Comparison of ENCODE assay signal across 8 cellular contexts in the genomic region with DNA sequence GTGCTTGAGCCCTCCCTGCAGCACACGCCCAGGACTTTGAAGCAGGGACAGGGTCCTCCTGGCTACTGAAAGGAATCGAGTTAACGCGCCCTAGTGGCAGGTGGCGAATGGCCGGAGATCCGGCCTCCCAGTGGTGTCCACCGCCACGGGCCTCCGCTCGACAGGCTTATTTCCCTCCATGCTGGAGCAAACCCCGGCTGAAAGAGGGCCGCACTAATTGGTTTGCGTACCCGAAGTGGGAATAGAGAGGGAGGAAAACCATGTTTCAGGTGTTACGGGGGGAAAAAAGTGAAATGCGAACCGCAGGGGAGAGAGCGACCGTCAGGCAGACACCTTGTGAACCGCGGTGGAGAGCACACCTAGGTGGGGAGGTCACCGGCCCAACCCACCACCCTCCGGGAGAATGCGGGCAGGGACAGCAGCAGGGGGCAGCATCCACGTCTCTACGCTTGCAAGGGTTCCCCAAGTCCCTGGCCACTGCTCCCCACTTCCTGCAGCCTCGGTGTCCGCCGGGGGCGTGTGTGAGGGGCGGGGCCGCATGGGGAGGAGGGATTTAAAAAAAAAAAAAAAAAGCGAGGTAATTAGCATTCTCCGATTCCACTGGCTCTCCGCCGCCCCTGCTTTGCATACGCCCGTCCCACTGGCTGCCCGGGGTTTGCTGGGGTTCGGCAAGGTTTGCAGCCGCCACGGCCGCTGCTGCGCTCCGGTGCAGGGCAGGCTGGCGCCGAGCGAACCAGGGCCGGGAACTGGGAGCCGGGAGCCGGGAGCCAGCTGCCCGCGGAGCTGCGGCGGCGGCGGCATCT.
DNase-seq lines count a peak whose midpoint lies in the region; ATAC-seq, FAIRE-seq and TF ChIP-seq lines count a peak whose summit lies in the region.

No MANE protein-coding gene starts in this region.

- TF ChIP-seq CTCF in keratinocyte (optimal IDR thresholded peaks at IDR 0.05 in 1 of 3, IDR thresholded peaks at IDR 0.05 in 1 of 3, conservative IDR thresholded peaks at IDR 0.05 in 1 of 3; ENCODE audit: extremely low read depth in 1 of 3, insufficient read depth in 2 of 3, low read length in 3 of 3): peak in 2 of 3 experiments; percentile 22 to 65

- dilution Hi-C loops in keratinocyte (cut with MboI; ENCODE audit: extremely low pct_ligation_motif_present, low sequenced_read_pairs): no loop called here

- H3K4me3 ChIP-seq in keratinocyte (ENCODE audit: control insufficient read depth in 2 of 3, extremely low read depth in 1 of 3, insufficient read depth in 2 of 3, low read depth in 1 of 3, low read length in 3 of 3): peak overlapping the region; percentile 56 to 84 (median 77)

- H3K27me3 ChIP-seq in keratinocyte (ENCODE audit: control insufficient read depth, extremely low read depth, insufficient read depth, low read length): peaks cover 5% of the 10 kb centered on the region

- H3K27ac ChIP-seq in keratinocyte (ENCODE audit: control insufficient read depth, insufficient read depth, low read length): peak overlapping the region; percentile 40

- peak overlapping the region; percentile 91 for H3K4me2 ChIP-seq in keratinocyte (ENCODE audit: control insufficient read depth, extremely low read depth, insufficient read depth, low read depth, low read length)

- no peaks in the 10 kb centered on the region for H3K36me3 ChIP-seq in keratinocyte (ENCODE audit: control insufficient read depth in 2 of 2, extremely low read depth in 1 of 2, insufficient read depth in 2 of 2, low read length in 2 of 2)

- peak overlapping the region; percentile 81 for H3K9ac ChIP-seq in keratinocyte (ENCODE audit: control insufficient read depth, extremely low read depth, insufficient read depth, low read length)

- DNase-seq in NCI-H1930 (lab: John Stamatoyannopoulos, UW): peak; percentile 78 to 81
- DNase-seq in central memory CD4-positive, alpha-beta T cell: peak; percentile 82
- no peak for DNase-seq in keratinocyte (ENCODE audit: low read depth, low spot score)
- peak; percentile 64 to 68 for DNase-seq in stimulated activated CD4-positive, alpha-beta T cell treated with anti-CD3 and anti-CD28 coated beads, Interleukin-15, amount 100 ng/mL, for 1 hour (ENCODE audit: low read depth in 1 of 2, low spot score in 1 of 2)

- H3K9me1 ChIP-seq in keratinocyte (ENCODE audit: control insufficient read depth, extremely low read depth, insufficient read depth, low read length): no peaks in the 10 kb centered on the region

- peaks cover 2% of the 10 kb centered on the region for H3K79me2 ChIP-seq in keratinocyte (ENCODE audit: control insufficient read depth, insufficient read depth, low read length)

- peak overlapping the region; percentile 88 for H2AFZ ChIP-seq in keratinocyte (ENCODE audit: control insufficient read depth, low read length)

- H4K20me1 ChIP-seq in keratinocyte (ENCODE audit: control insufficient read depth, extremely low read depth, insufficient read depth, low read length): no peaks in the 10 kb centered on the region

- peak; percentile 58 for ATAC-seq in GM18867 (IDR thresholded peaks at IDR 0.05; ENCODE audit: unreplicated experiment)
- ATAC-seq in activated CD4-positive, CD25-positive, alpha-beta regulatory T cell treated with anti-CD3 and anti-CD28 coated beads, Interleukin-2, amount 50 U/mL, for 24 hours: peak; percentile 75 to 76
- ATAC-seq in GM18511 (IDR thresholded peaks at IDR 0.05; ENCODE audit: unreplicated experiment): no peak
- ATAC-seq in GM18861 (IDR thresholded peaks at IDR 0.05; ENCODE audit: unreplicated experiment): no peak

- FAIRE-seq in keratinocyte (lab: Jason Lieb, UNC): no peak

- no peaks in the 10 kb centered on the region for H3K9me3 ChIP-seq in keratinocyte (ENCODE audit: control insufficient read depth, low read depth, low read length)

- H3K4me1 ChIP-seq in keratinocyte (ENCODE audit: control insufficient read depth, extremely low read depth, insufficient read depth, low read length): peaks cover 13% of the 10 kb centered on the region

Comparison
In these comparisons a context has a peak if more than half of its experiments do, and no peak if none do; other contexts are left out.
1. ATAC-seq: peak in GM18867 (single experiment) and activated CD4-positive, CD25-positive, alpha-beta regulatory T cell treated with anti-CD3 and anti-CD28 coated beads, Interleukin-2, amount 50 U/mL, for 24 hours (2 of 2); none in GM18511 (single experiment) and GM18861 (single experiment).